ENCODE assay signal across 25 cellular contexts in the genomic region with DNA sequence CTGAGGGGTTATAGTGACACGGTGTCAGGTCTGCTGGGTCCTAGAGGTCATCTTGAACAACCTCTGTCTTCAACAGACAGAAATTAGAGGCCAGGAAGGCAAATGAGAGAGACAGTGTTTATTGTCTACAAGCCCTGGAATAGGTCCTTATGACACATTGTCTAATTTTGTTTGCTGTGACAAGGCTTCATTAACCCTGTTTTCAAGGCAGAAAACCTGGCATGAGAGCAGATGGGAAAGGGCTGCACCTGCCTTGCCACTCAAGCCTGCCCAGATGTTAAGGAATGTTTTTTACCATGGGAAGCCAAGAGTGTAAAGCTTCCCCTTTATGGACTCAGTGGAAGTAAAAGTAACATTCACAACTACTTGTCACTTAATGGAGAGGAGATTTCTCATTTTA.
"Had no signal": no experiment of that assay in that cellular context is flagged by ENCODE, and none has a peak within 500 bp of the region (broad histone marks: within the 10 kb centered on the region; RNA-seq: fewer than 3 reads in every experiment).

No MANE protein-coding gene starts in this region.

- H3K27me3 ChIP-seq: sigmoid colon, tibial nerve, upper lobe of left lung had no signal

- FAIRE-seq: endometrium, small intestine had no signal

- H3K27ac ChIP-seq: esophagus squamous epithelium, prostate gland, sigmoid colon, thoracic aorta, tibial nerve, upper lobe of left lung had no signal

- H3K4me3 ChIP-seq: esophagus squamous epithelium, mucosa of descending colon, prostate gland, sigmoid colon, thoracic aorta, tibial nerve, upper lobe of left lung had no signal

- DNase-seq: cortex of kidney; effector memory CD8-positive, alpha-beta T cell; erythroblast; esophagus squamous epithelium; foreskin melanocyte; hypothalamus; immature natural killer cell; islet precursor cell; mesenchymal stem cell; mucosa of descending colon; naive thymus-derived CD8-positive, alpha-beta T cell; nephron progenitor cell; nucleus accumbens; right cardiac atrium; sigmoid colon; small intestine; stimulated activated CD4-positive, alpha-beta T cell treated with anti-CD3 and anti-CD28 coated beads, Interleukin-15, amount 100 ng/mL, for 24 hours; stimulated activated CD4-positive, alpha-beta T cell treated with anti-CD3 and anti-CD28 coated beads, Interleukin-2, amount 100 ng/mL, for 48 hours; stimulated activated naive B cell treated with anti-CD40 and anti-IgM and Interleukin-4, amounts not matched to agents 10 μg/mL and 1 μg/mL and 100 μg/mL, for 72 hours; upper lobe of left lung had no signal

- H3K9me3 ChIP-seq: esophagus squamous epithelium, mucosa of descending colon, prostate gland, sigmoid colon, thoracic aorta, tibial nerve, upper lobe of left lung had no signal

- H3K4me1 ChIP-seq: prostate gland, sigmoid colon, tibial nerve, upper lobe of left lung had no signal

- ATAC-seq: effector memory CD8-positive, alpha-beta T cell; left lobe of liver; mucosa of descending colon; naive thymus-derived CD8-positive, alpha-beta T cell; right cardiac atrium; stimulated activated naive B cell treated with anti-CD40 and anti-IgM and Interleukin-4, amounts not matched to agents 10 μg/mL and 1 μg/mL and 100 μg/mL, for 72 hours had no signal

- H3K36me3 ChIP-seq: esophagus squamous epithelium, prostate gland, sigmoid colon, thoracic aorta, tibial nerve, upper lobe of left lung had no signal
